ENCODE assay signal across 5 cellular contexts in genomic region chr15:48012191-48012590, GRCh38.
"Had no signal": no experiment of that assay in that cellular context is flagged by ENCODE, and none has a peak within 500 bp of the region (broad histone marks: within the 10 kb centered on the region; RNA-seq: fewer than 3 reads in every experiment).

No MANE protein-coding gene starts in this region.

- DNase-seq: GM23248, GOT3, H7, HFFc6, KBM-7 had no signal
